Comparison of ENCODE assay signal across 8 cellular contexts in the genomic region with DNA sequence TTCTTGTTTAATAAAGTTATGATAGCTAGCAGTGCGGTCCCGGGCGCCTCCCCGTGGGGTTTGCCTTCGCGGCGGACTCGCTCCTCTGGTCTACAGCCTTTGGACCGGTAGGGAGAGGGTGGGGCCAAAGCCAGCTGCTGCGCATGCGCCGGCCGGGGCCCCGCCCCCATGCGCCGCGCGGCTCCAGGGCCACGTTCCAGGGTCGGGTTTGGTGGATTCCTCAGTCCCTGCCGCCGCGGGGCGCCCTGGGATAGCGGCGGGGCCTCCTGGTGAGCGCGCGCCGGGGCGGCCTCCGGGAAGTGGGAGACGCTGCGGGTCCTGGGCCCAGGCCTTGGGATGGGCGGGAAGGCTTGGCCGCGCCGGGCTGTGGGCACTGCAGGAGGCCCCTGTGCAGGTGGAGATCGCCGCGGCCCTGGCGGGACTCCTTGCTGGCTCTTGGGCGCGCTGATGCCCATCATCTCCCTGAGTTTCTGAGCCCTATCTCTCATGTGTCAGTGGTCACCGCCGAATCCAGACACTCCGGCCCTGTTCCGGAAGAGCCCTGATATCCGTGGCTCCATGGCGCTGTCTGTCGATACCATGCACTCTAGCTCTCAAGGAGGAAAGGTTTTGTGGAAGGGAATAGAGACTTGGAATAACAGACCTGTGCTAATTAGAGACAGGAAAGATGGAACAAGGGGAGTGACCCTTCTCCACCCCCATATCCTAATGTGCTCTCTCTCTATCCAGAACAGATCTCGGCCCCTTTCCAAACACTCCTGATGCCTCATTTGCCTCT. TPM values are rescaled to one million over a fixed set of nuclear protein-coding genes. Genes with fewer than 3 reads are reported as not detected.
A peak's percentile ranks its signal among the peaks of the same experiment; 100 is the strongest.
DNase-seq lines count a peak whose midpoint lies in the region; ATAC-seq and TF ChIP-seq lines count a peak whose summit lies in the region.

Gene VARS2 (plus strand): TSS at position 163 of the 778 bp plus-strand sequence. CDS start 599 bp downstream, at position 762.

- peak; percentile 89 to 91 for TF ChIP-seq POLR2A in adrenal gland (IDR thresholded peaks at IDR 0.05)
- peak; percentile 65 to 90 for TF ChIP-seq POLR2A in uterus (IDR thresholded peaks at IDR 0.05)

- intact Hi-C loops in adrenal gland (cut with DNase I) = loop anchor here in 1 of 2 donors (5.0 kb wide), 1 partner anchor 37 kb away; no protein-coding TSS in a partner anchor
- intact Hi-C loops in left cardiac atrium (cut with DNase I) = no loop called here
- intact Hi-C loops in psoas muscle (cut with DNase I) = loop anchor here (2.0 to 10.0 kb wide), 4 partner anchors 131 to 173 kb away; no protein-coding TSS in a partner anchor
- intact Hi-C loops in uterus (cut with DNase I; ENCODE audit: low total_unique reads) = no loop called here

- TF ChIP-seq CTCF in GM12875 (IDR thresholded peaks at IDR 0.05; ENCODE audit: borderline replicate concordance, insufficient read depth, low read depth, low read length) (peak; percentile 30; the same call in 1 of the 2 replicates), adrenal gland (IDR thresholded peaks at IDR 0.05) (peak in 5 of 6 experiments; percentile 28 to 42 (median 34)), psoas muscle (IDR thresholded peaks at IDR 0.05) (peak; percentile 42), uterus (IDR thresholded peaks at IDR 0.05) (peak; percentile 43 to 75 (median 53))

- WGBS in adrenal gland, 4 donors = 0 to 5% (median 1%) methylated on average over 3 to 52 of the region's 52 CpGs
- 0 to 1% (median 1%) methylated on average over 45 to 52 of the region's 52 CpGs for WGBS in psoas muscle, 3 donors

- no peaks in the 10 kb centered on the region for H3K27me3 ChIP-seq in adrenal gland
- no peaks in the 10 kb centered on the region for H3K27me3 ChIP-seq in psoas muscle (ENCODE audit: insufficient read depth in 3 of 3, low read length in 2 of 3)
- H3K27me3 ChIP-seq in uterus = no peaks in the 10 kb centered on the region

- ATAC-seq in HG02678 (IDR thresholded peaks at IDR 0.05; ENCODE audit: unreplicated experiment) (peak; percentile 91), left cardiac atrium (peak; percentile 97), psoas muscle (peak; percentile 93 to 97 (median 96))

- H3K9me3 ChIP-seq in adrenal gland (replicated peaks in 1 of 3) (no peaks in the 10 kb centered on the region), psoas muscle (no peaks in the 10 kb centered on the region), uterus (no peaks in the 10 kb centered on the region)

- H3K4me3 ChIP-seq in GM12875 (ENCODE audit: low read depth, low read length) (peak within 1 kb of the TSS; percentile 49), adrenal gland (peak within 1 kb of the TSS in 3 of 4 donors; percentile 21 to 77 (median 35)), psoas muscle (peak within 1 kb of the TSS; percentile 75), uterus (peak within 1 kb of the TSS; percentile 47 to 48)

- peaks cover 10 to 27% of the 10 kb centered on the region in 2 donors for H3K4me1 ChIP-seq in adrenal gland (replicated peaks in 1 of 2)
- peaks cover 23% of the 10 kb centered on the region for H3K4me1 ChIP-seq in psoas muscle
- peaks cover 5 to 15% of the 10 kb centered on the region in 2 donors for H3K4me1 ChIP-seq in uterus

- peaks cover 0 to 58% of the 10 kb centered on the region in 2 donors for H3K36me3 ChIP-seq in adrenal gland (replicated peaks in 1 of 2)
- H3K36me3 ChIP-seq in psoas muscle (ENCODE audit: insufficient read depth in 1 of 2, low read depth in 1 of 2) = peaks cover 4 to 67% of the 10 kb centered on the region in 2 donors
- H3K36me3 ChIP-seq in uterus = no peaks in the 10 kb centered on the region

- DNase-seq in NCI-H1417 treated with DMSO at 0.1 percent for 48 hours (lab: John Stamatoyannopoulos, UW) (peak; percentile 44), T-helper 1 cell (peak; percentile 78 to 87 (median 80)), adrenal gland (peak; percentile 88 to 97 (median 94)), left cardiac atrium (peak; percentile 93), psoas muscle (peak; percentile 91 to 95), uterus (peak; percentile 93 to 97)

- H3K27ac ChIP-seq in adrenal gland (peak within 1 kb of the TSS; percentile 50 to 94 (median 79)), psoas muscle (peak within 1 kb of the TSS; percentile 92), uterus (peak within 1 kb of the TSS; percentile 91 to 96)

RNA-seq across cellular contexts. Expression of gene VARS2, which starts in this region (rescaled TPM):
- total RNA-seq in adrenal gland (10 to 100 TPM; 17.1 to 51.6 (median 31.7) TPM), left cardiac atrium (10 to 100 TPM; 14.0 to 18.7 TPM), psoas muscle (10 to 100 TPM; 25.8 to 36.6 (median 28.2) TPM), uterus (10 to 100 TPM; 12.6 to 34.2 (median 22.4) TPM)
- polyA plus RNA-seq in adrenal gland (10 to 100 TPM; 21.2 to 89.6 (median 55.4) TPM), psoas muscle (10 to 100 TPM; 11.4 to 22.6 (median 13.9) TPM)

Comparison
In these comparisons a context has a peak if more than half of its experiments do, and no peak if none do; other contexts are left out.
1. Peak in every context shown above with its lines: DNase-seq, ATAC-seq, H3K4me3 ChIP-seq and H3K27ac ChIP-seq.
2. DNase-seq: peak in every context shown above with its lines; median percentile 95 in uterus; 94 in adrenal gland; 93 in left cardiac atrium; 93 in psoas muscle; 80 in T-helper 1 cell; 44 in NCI-H1417 treated with DMSO at 0.1 percent for 48 hours.
3. intact Hi-C loops: an anchor here in psoas muscle (2.0 to 10.0 kb wide); none called in left cardiac atrium and uterus.